Comparison of ENCODE assay signal across 7 cellular contexts in the genomic region with DNA sequence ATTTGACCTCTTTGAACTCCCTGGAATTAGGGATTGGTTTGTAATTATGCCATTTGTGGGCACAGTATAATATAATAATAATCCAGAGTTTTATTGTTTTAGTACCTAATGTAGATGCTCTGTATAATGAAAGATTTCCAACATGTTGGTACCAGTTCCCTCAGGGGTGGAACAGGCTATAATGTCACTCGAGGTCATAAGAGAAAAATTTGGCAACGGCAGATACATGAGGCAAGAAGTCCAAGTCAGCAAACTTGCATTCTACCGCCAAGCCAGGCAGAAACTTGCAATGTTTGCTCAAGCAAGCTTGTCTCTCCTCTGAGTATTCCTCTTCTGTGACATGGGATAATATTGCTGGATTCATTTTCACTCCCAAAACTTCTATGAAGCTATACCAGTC.
"Had no signal": no experiment of that assay in that cellular context is flagged by ENCODE, and none has a peak within 500 bp of the region (broad histone marks: within the 10 kb centered on the region; RNA-seq: fewer than 3 reads in every experiment).

No MANE protein-coding gene starts in this region.

- DNase-seq: H9, HCEC 1CT, IMR-90 had no signal

- ATAC-seq: GM23338 had no signal

- FAIRE-seq: H1, H54, HTR-8/SVneo had no signal

- H3K4me3 ChIP-seq: GM23338 had no signal
